Comparison of ENCODE assay signal across 27 cellular contexts in genomic region chr7:27424749-27425148, GRCh38.
DNase-seq lines count a peak whose midpoint lies in the region; ATAC-seq and TF ChIP-seq lines count a peak whose summit lies in the region.
"Had no signal": no experiment of that assay in that cellular context is flagged by ENCODE, and none has a peak within 500 bp of the region (broad histone marks: within the 10 kb centered on the region; RNA-seq: fewer than 3 reads in every experiment).

No MANE protein-coding gene starts in this region.

- POLR2A ChIA-PET in HEK293 (lab: Yijun Ruan, JAX) = no interaction called here
- POLR2A ChIA-PET in activated CD4-positive, alpha-beta memory T cell treated with anti-CD3 and anti-CD28 coated beads, Interleukin-2, amount 10 ng/mL, durations not matched to agents 7 days and 5 days (lab: Charles Lee) = no interaction called here

- peak overlapping the region; percentile 9 to 76 (median 50); a peak in 20 of 22 replicates for H3K4me2 ChIP-seq in BLaER1 treated with 17β-estradiol and CSF1 and Interleukin-3, amounts not matched to agents 10 nM and 100 nM
- H3K4me2 ChIP-seq in hepatocyte = no peak overlapping the region
- H3K4me2 ChIP-seq: neural progenitor cell had no signal

- peak overlapping the region in 1 of 11 experiments; percentile 47; a peak in 2 of 22 replicates for H3K9ac ChIP-seq in BLaER1 treated with 17β-estradiol and CSF1 and Interleukin-3, amounts not matched to agents 10 nM and 100 nM
- H3K9ac ChIP-seq: neural progenitor cell had no signal

- H2AFZ ChIP-seq in hepatocyte = no peak overlapping the region
- H2AFZ ChIP-seq: neural progenitor cell had no signal

- no peak for TF ChIP-seq CTCF in HEK293 (tag by site-specific recombination; IDR thresholded peaks at IDR 0.05)
- no peak for TF ChIP-seq CTCF in hepatocyte (IDR thresholded peaks at IDR 0.05; ENCODE audit: poor library complexity)

- H3K4me3 ChIP-seq in BLaER1 treated with 17β-estradiol and CSF1 and Interleukin-3, amounts not matched to agents 10 nM and 100 nM = no peak overlapping the region
- no peak overlapping the region for H3K4me3 ChIP-seq in HEK293 (ENCODE audit: low read depth, low read length)
- H3K4me3 ChIP-seq in hepatocyte = no peak overlapping the region
- H3K4me3 ChIP-seq: left ventricle myocardium inferior, neural progenitor cell, SJSA1 had no signal

- ATAC-seq in GM19455 (IDR thresholded peaks at IDR 0.05; ENCODE audit: unreplicated experiment) (no peak), GM21723 (IDR thresholded peaks at IDR 0.05; ENCODE audit: unreplicated experiment) (no peak)
- ATAC-seq in natural killer cell treated with Interleukin-12 subunit alpha and Interleukin-12 subunit beta and Interleukin-15 and Interleukin-18, amount 100 ng/mL, for 72 hours = no peak
- ATAC-seq: activated CD8-positive, alpha-beta T cell treated with anti-CD3 and anti-CD28 coated beads for 36 hours; stimulated activated naive CD8-positive, alpha-beta T cell treated with anti-CD3 and anti-CD28 coated beads, Interleukin-15, Interleukin-2, amounts not matched to agents 100 U/mL and 50 U/mL, for 24 hours had no signal

- H3K79me2 ChIP-seq in hepatocyte = no peaks in the 10 kb centered on the region

- CTCF ChIA-PET in HEK293 (lab: Yijun Ruan, JAX) = interaction anchor here (1.1 kb wide), 1 partner anchor 11 kb away, joined by 3 read pairs; no protein-coding TSS in a partner anchor
- CTCF ChIA-PET in activated CD4-positive, alpha-beta memory T cell treated with anti-CD3 and anti-CD28 coated beads, Interleukin-2, amount 10 ng/mL, durations not matched to agents 7 days and 5 days (lab: Charles Lee) = no interaction called here

- peaks cover 11 to 51% (median 17%) of the 10 kb centered on the region in 10 experiments for H3K4me1 ChIP-seq in BLaER1 treated with 17β-estradiol and CSF1 and Interleukin-3, amounts not matched to agents 10 nM and 100 nM
- H3K4me1 ChIP-seq in HEK293 (ENCODE audit: control insufficient read depth, insufficient read depth, low read length) = peaks cover 11% of the 10 kb centered on the region
- peaks cover 4% of the 10 kb centered on the region for H3K4me1 ChIP-seq in hepatocyte (ENCODE audit: insufficient read depth)
- H3K4me1 ChIP-seq: left ventricle myocardium inferior, neural progenitor cell, SJSA1 had no signal

- no peaks in the 10 kb centered on the region for H3K9me3 Mint-ChIP-seq in natural killer cell treated with Interleukin-12 subunit alpha and Interleukin-12 subunit beta and Interleukin-15 and Interleukin-18, amount 100 ng/mL, for 72 hours
- H3K9me3 Mint-ChIP-seq in activated CD4-positive, alpha-beta memory T cell treated with anti-CD3 and anti-CD28 coated beads, Interleukin-2, amount 10 ng/mL, durations not matched to agents 7 days and 5 days = no peaks in the 10 kb centered on the region
- H3K9me3 Mint-ChIP-seq: activated CD8-positive, alpha-beta T cell treated with anti-CD3 and anti-CD28 coated beads for 36 hours; HFFc6; neural progenitor cell; type B pancreatic cell had no signal

- no peaks in the 10 kb centered on the region for H3K9me2 ChIP-seq in hepatocyte (replicated peaks; ENCODE audit: insufficient read depth)

- H3K4me3 Mint-ChIP-seq in natural killer cell treated with Interleukin-12 subunit alpha and Interleukin-12 subunit beta and Interleukin-15 and Interleukin-18, amount 100 ng/mL, for 72 hours = no peak overlapping the region
- H3K4me3 Mint-ChIP-seq in activated CD4-positive, alpha-beta memory T cell treated with anti-CD3 and anti-CD28 coated beads, Interleukin-2, amount 10 ng/mL, durations not matched to agents 7 days and 5 days = no peak overlapping the region
- H3K4me3 Mint-ChIP-seq: activated CD8-positive, alpha-beta T cell treated with anti-CD3 and anti-CD28 coated beads for 36 hours; HFFc6; neural progenitor cell; type B pancreatic cell had no signal

- H3K36me3 ChIP-seq in BLaER1 treated with 17β-estradiol and CSF1 and Interleukin-3, amounts not matched to agents 10 nM and 100 nM = no peaks in the 10 kb centered on the region
- H3K36me3 ChIP-seq in HEK293 (ENCODE audit: control insufficient read depth in 2 of 2, insufficient read depth in 1 of 2, low read length in 2 of 2) (no peaks in the 10 kb centered on the region), hepatocyte (replicated peaks; ENCODE audit: insufficient read depth, low read depth) (no peaks in the 10 kb centered on the region)
- H3K36me3 ChIP-seq: left ventricle myocardium inferior, neural progenitor cell, SJSA1 had no signal

- peak overlapping the region in 4 of 11 experiments; percentile 9 to 63 (median 45); a peak in 7 of 22 replicates for H3K27ac ChIP-seq in BLaER1 treated with 17β-estradiol and CSF1 and Interleukin-3, amounts not matched to agents 10 nM and 100 nM
- H3K27ac ChIP-seq in HEK293 (ENCODE audit: extremely low read depth, low read depth, low read length) (no peak overlapping the region), hepatocyte (peak overlapping the region; percentile 47)
- H3K27ac ChIP-seq: left ventricle myocardium inferior, neural progenitor cell, SJSA1 had no signal

- no peak overlapping the region for H3K27ac Mint-ChIP-seq in natural killer cell treated with Interleukin-12 subunit alpha and Interleukin-12 subunit beta and Interleukin-15 and Interleukin-18, amount 100 ng/mL, for 72 hours
- H3K27ac Mint-ChIP-seq in activated CD4-positive, alpha-beta memory T cell treated with anti-CD3 and anti-CD28 coated beads, Interleukin-2, amount 10 ng/mL, durations not matched to agents 7 days and 5 days = no peak overlapping the region
- H3K27ac Mint-ChIP-seq: activated CD8-positive, alpha-beta T cell treated with anti-CD3 and anti-CD28 coated beads for 36 hours; HFFc6; neural progenitor cell; type B pancreatic cell had no signal

- no peaks in the 10 kb centered on the region for H3K36me3 Mint-ChIP-seq in natural killer cell treated with Interleukin-12 subunit alpha and Interleukin-12 subunit beta and Interleukin-15 and Interleukin-18, amount 100 ng/mL, for 72 hours
- H3K36me3 Mint-ChIP-seq in activated CD4-positive, alpha-beta memory T cell treated with anti-CD3 and anti-CD28 coated beads, Interleukin-2, amount 10 ng/mL, durations not matched to agents 7 days and 5 days (ENCODE audit: low read depth) = no peaks in the 10 kb centered on the region
- H3K36me3 Mint-ChIP-seq: neural progenitor cell, type B pancreatic cell had no signal

- H3K27me3 ChIP-seq in BLaER1 treated with 17β-estradiol and CSF1 and Interleukin-3, amounts not matched to agents 10 nM and 100 nM = no peaks in the 10 kb centered on the region
- H3K27me3 ChIP-seq in hepatocyte = no peaks in the 10 kb centered on the region
- H3K27me3 ChIP-seq: neural progenitor cell, SJSA1 had no signal

- H3K4me1 Mint-ChIP-seq in natural killer cell treated with Interleukin-12 subunit alpha and Interleukin-12 subunit beta and Interleukin-15 and Interleukin-18, amount 100 ng/mL, for 72 hours (ENCODE audit: low read depth in 2 of 2) = peaks cover 0 to 4% of the 10 kb centered on the region in 2 donors
- H3K4me1 Mint-ChIP-seq in activated CD4-positive, alpha-beta memory T cell treated with anti-CD3 and anti-CD28 coated beads, Interleukin-2, amount 10 ng/mL, durations not matched to agents 7 days and 5 days = no peaks in the 10 kb centered on the region
- H3K4me1 Mint-ChIP-seq: neural progenitor cell had no signal

- WGBS in hepatocyte (ENCODE audit: low lambda C conversion rate, missing lambda C conversion rate) = 61% methylated on average over 4 of the region's 4 CpGs

- H4K20me1 ChIP-seq in BLaER1 treated with 17β-estradiol and CSF1 and Interleukin-3, amounts not matched to agents 10 nM and 100 nM = no peaks in the 10 kb centered on the region
- H4K20me1 ChIP-seq in hepatocyte (ENCODE audit: insufficient read depth, poor library complexity, severe bottlenecking) = no peaks in the 10 kb centered on the region

- H3K27me3 Mint-ChIP-seq in natural killer cell treated with Interleukin-12 subunit alpha and Interleukin-12 subunit beta and Interleukin-15 and Interleukin-18, amount 100 ng/mL, for 72 hours = peaks cover 17 to 21% of the 10 kb centered on the region in 2 donors
- peaks cover 2% of the 10 kb centered on the region for H3K27me3 Mint-ChIP-seq in activated CD4-positive, alpha-beta memory T cell treated with anti-CD3 and anti-CD28 coated beads, Interleukin-2, amount 10 ng/mL, durations not matched to agents 7 days and 5 days
- H3K27me3 Mint-ChIP-seq: type B pancreatic cell had no signal

- DNase-seq in T1000 (lab: John Stamatoyannopoulos, UW) (peak; percentile 17), hepatocyte (ENCODE audit: low spot score) (peak; percentile 20)
- DNase-seq in natural killer cell treated with Interleukin-12 subunit alpha and Interleukin-12 subunit beta and Interleukin-15 and Interleukin-18, amount 100 ng/mL, for 72 hours (ENCODE audit: low spot score) = no peak
- no peak for DNase-seq in activated CD4-positive, alpha-beta memory T cell treated with anti-CD3 and anti-CD28 coated beads, Interleukin-2, amount 10 ng/mL, durations not matched to agents 7 days and 5 days
- DNase-seq: activated CD4-positive, CD25-positive, alpha-beta regulatory T cell; activated CD8-positive, alpha-beta T cell treated with anti-CD3 and anti-CD28 coated beads for 36 hours; activated naive CD4-positive, alpha-beta T cell treated with Interleukin-2 at 50 U/mL for 16 hours; activated T-cell treated with anti-CD3 and anti-CD28 coated beads, Interleukin-2, amount 50 U/mL, for 1 hour; anterior cingulate cortex; central memory CD4-positive, alpha-beta T cell; COR-L47; effector CD4-positive, alpha-beta T cell; glutamatergic neuron; HFFc6; left ventricle myocardium inferior; NCI-H1436; NCI-H2171; NCI-H748 treated with DMSO at 0.1 percent for 48 hours; stimulated activated CD4-positive, alpha-beta T cell treated with anti-CD3 and anti-CD28 coated beads, Interleukin-4, amount 100 ng/mL, for 1 hour; stimulated activated naive CD8-positive, alpha-beta T cell treated with anti-CD3 and anti-CD28 coated beads, Interleukin-15, Interleukin-2, amounts not matched to agents 100 U/mL and 50 U/mL, for 24 hours had no signal

- H3K9me3 ChIP-seq in BLaER1 treated with 17β-estradiol and CSF1 and Interleukin-3, amounts not matched to agents 10 nM and 100 nM (replicated peaks in 1 of 11) = no peaks in the 10 kb centered on the region
- H3K9me3 ChIP-seq in HEK293 (ENCODE audit: control insufficient read depth, insufficient read depth, low read depth, low read length) (no peaks in the 10 kb centered on the region), hepatocyte (ENCODE audit: low read depth) (no peaks in the 10 kb centered on the region)
- H3K9me3 ChIP-seq: SJSA1 had no signal

TF ChIP-seq in HEK293, 187 proteins besides CTCF, POLR2A, EP300 and RAD21 (continues in another document):
- TF ChIP-seq HOXA7 (CRISPR knock-in tag; IDR thresholded peaks at IDR 0.05; ENCODE audit: borderline replicate concordance) (no peak), ZNF138 (tag by site-specific recombination; IDR thresholded peaks at IDR 0.05; ENCODE audit: borderline replicate concordance) (no peak), ZBTB48 (tag by site-specific recombination; IDR thresholded peaks at IDR 0.05) (0 out of 2 replicates have a peak, but pooled peaks have one; percentile 30), GLIS1 (tag by site-specific recombination; IDR thresholded peaks at IDR 0.05) (peak; percentile 88), ZNF677 (tag by site-specific recombination; IDR thresholded peaks at IDR 0.05) (no peak), ZBTB21 (tag by site-specific recombination; IDR thresholded peaks at IDR 0.05) (no peak)

Comparison
In these comparisons a context has a peak if more than half of its experiments do, and no peak if none do; other contexts are left out.
1. DNase-seq: peak in T1000 (single experiment) and hepatocyte (single experiment); none in natural killer cell treated with Interleukin-12 subunit alpha and Interleukin-12 subunit beta and Interleukin-15 and Interleukin-18, amount 100 ng/mL, for 72 hours (single experiment) and activated CD4-positive, alpha-beta memory T cell treated with anti-CD3 and anti-CD28 coated beads, Interleukin-2, amount 10 ng/mL, durations not matched to agents 7 days and 5 days (single experiment).